ENCODE assay signal across 8 cellular contexts in genomic region chr5:131810510-131811249, GRCh38. TPM values are rescaled to one million over a fixed set of nuclear protein-coding genes. Genes with fewer than 3 reads are reported as not detected.
DNase-seq lines count a peak whose midpoint lies in the region; ATAC-seq and TF ChIP-seq lines count a peak whose summit lies in the region.

No MANE protein-coding gene starts in this region.

- peak; percentile 16 to 20 for TF ChIP-seq CTCF in Caco-2 (IDR thresholded peaks at IDR 0.05; ENCODE audit: insufficient read depth in 1 of 2, low read depth in 1 of 2, low read length in 1 of 2, severe bottlenecking in 1 of 2, unreplicated experiment in 1 of 2)
- TF ChIP-seq CTCF in fibroblast of mammary gland (conservative IDR thresholded peaks at IDR 0.05; ENCODE audit: control insufficient read depth, insufficient read depth, low read depth, low read length) = peak; percentile 31
- TF ChIP-seq CTCF in left lung (IDR thresholded peaks at IDR 0.05) = no peak

- POLR2A ChIA-PET in Caco-2 (lab: Charles Lee) = no interaction called here
- POLR2A ChIA-PET in activated CD4-positive, alpha-beta memory T cell treated with anti-CD3 and anti-CD28 coated beads, Interleukin-2, amount 10 ng/mL, durations not matched to agents 7 days and 5 days (lab: Charles Lee) = interaction anchor here (1.5 to 1.6 kb wide), 2 partner anchors 14 to 197 kb away, joined by 4 to 6 read pairs; partner anchors contain the start of gene FNIP1

- CTCF ChIA-PET in Caco-2 (lab: Charles Lee) = interaction anchor here (0.6 to 2.8 kb wide), 4 partner anchors 14 to 197 kb away, joined by 3 to 25 read pairs (median 5); partner anchors contain the start of gene FNIP1
- CTCF ChIA-PET in activated CD4-positive, alpha-beta memory T cell treated with anti-CD3 and anti-CD28 coated beads, Interleukin-2, amount 10 ng/mL, durations not matched to agents 7 days and 5 days (lab: Charles Lee) = interaction anchor here (0.5 to 5.5 kb wide), 10 partner anchors 21 to 428 kb away, joined by 3 to 53 read pairs (median 4); partner anchors contain the start of gene IL3

- H3K36me3 Mint-ChIP-seq in Caco-2 (ENCODE audit: insufficient read depth, unreplicated experiment) = no peaks in the 10 kb centered on the region
- H3K36me3 Mint-ChIP-seq in activated CD4-positive, alpha-beta memory T cell treated with anti-CD3 and anti-CD28 coated beads, Interleukin-2, amount 10 ng/mL, durations not matched to agents 7 days and 5 days (ENCODE audit: low read depth) = no peaks in the 10 kb centered on the region

- no peak overlapping the region for H3K27ac Mint-ChIP-seq in Caco-2 (ENCODE audit: unreplicated experiment)
- H3K27ac Mint-ChIP-seq in activated CD4-positive, alpha-beta memory T cell treated with anti-CD3 and anti-CD28 coated beads, Interleukin-2, amount 10 ng/mL, durations not matched to agents 7 days and 5 days = no peak overlapping the region

- ATAC-seq in GM21367 (IDR thresholded peaks at IDR 0.05; ENCODE audit: unreplicated experiment) = peak; percentile 63
- no peak for ATAC-seq in left lung

- H3K27me3 Mint-ChIP-seq in Caco-2 (ENCODE audit: insufficient read depth, unreplicated experiment) = peaks cover 5% of the 10 kb centered on the region
- peaks cover 2% of the 10 kb centered on the region for H3K27me3 Mint-ChIP-seq in activated CD4-positive, alpha-beta memory T cell treated with anti-CD3 and anti-CD28 coated beads, Interleukin-2, amount 10 ng/mL, durations not matched to agents 7 days and 5 days

- H3K36me3 ChIP-seq in Caco-2 (ENCODE audit: control insufficient read depth, insufficient read depth, low read length) (no peaks in the 10 kb centered on the region), left lung (no peaks in the 10 kb centered on the region)

- H3K27ac ChIP-seq in left lung = no peak overlapping the region

- H3K4me1 ChIP-seq in Caco-2 (peaks cover 10% of the 10 kb centered on the region), left lung (no peaks in the 10 kb centered on the region)

- no peak overlapping the region for H3K4me3 Mint-ChIP-seq in Caco-2 (ENCODE audit: unreplicated experiment)
- no peak overlapping the region for H3K4me3 Mint-ChIP-seq in activated CD4-positive, alpha-beta memory T cell treated with anti-CD3 and anti-CD28 coated beads, Interleukin-2, amount 10 ng/mL, durations not matched to agents 7 days and 5 days

- intact Hi-C loops in Caco-2 (cut with micrococcal nuclease; ENCODE audit: unreplicated experiment) (no loop called here), left lung (cut with DNase I) (no loop called here)

- BruUV-seq in Caco-2 (replicated peaks; lab: Mats Ljungman, UMichigan) = no TSS peak

- H3K4me1 Mint-ChIP-seq in Caco-2 (ENCODE audit: low read depth, unreplicated experiment) = no peaks in the 10 kb centered on the region
- no peaks in the 10 kb centered on the region for H3K4me1 Mint-ChIP-seq in activated CD4-positive, alpha-beta memory T cell treated with anti-CD3 and anti-CD28 coated beads, Interleukin-2, amount 10 ng/mL, durations not matched to agents 7 days and 5 days

- H3K27me3 ChIP-seq in Caco-2 (replicated peaks; ENCODE audit: control insufficient read depth, insufficient read depth, low read length) = no peaks in the 10 kb centered on the region; the same call in 1 of the 2 replicates
- H3K27me3 ChIP-seq in left lung = no peaks in the 10 kb centered on the region

- 0 out of 2 replicates have a peak, but pooled peaks cover 3% of the 10 kb centered on the region for H3K9me3 ChIP-seq in Caco-2
- no peaks in the 10 kb centered on the region for H3K9me3 ChIP-seq in left lung

- peaks cover 7% of the 10 kb centered on the region for H3K9me3 Mint-ChIP-seq in Caco-2 (ENCODE audit: unreplicated experiment)
- no peaks in the 10 kb centered on the region for H3K9me3 Mint-ChIP-seq in activated CD4-positive, alpha-beta memory T cell treated with anti-CD3 and anti-CD28 coated beads, Interleukin-2, amount 10 ng/mL, durations not matched to agents 7 days and 5 days

- DNase-seq in Caco-2 (peak in 1 of 2 experiments; percentile 19), NCI-H69 (lab: John Stamatoyannopoulos, UW) (peak; percentile 70), fibroblast of mammary gland (ENCODE audit: low read depth) (peak; percentile 25), superior temporal gyrus (ENCODE audit: extremely low spot score) (peak; percentile 61), left lung (no peak)
- no peak for DNase-seq in stimulated activated CD4-positive, alpha-beta T cell treated with anti-CD3 and anti-CD28 coated beads, Interleukin-12 subunit alpha, Interleukin-12 subunit beta, amount 100 ng/mL, for 4 hours
- no peak for DNase-seq in activated CD4-positive, alpha-beta memory T cell treated with anti-CD3 and anti-CD28 coated beads, Interleukin-2, amount 10 ng/mL, durations not matched to agents 7 days and 5 days

- H3K4me3 ChIP-seq in Caco-2 (ENCODE audit: low read depth, low read length) (no peak overlapping the region), fibroblast of mammary gland (ENCODE audit: control insufficient read depth, low read depth, low read length) (no peak overlapping the region), left lung (no peak overlapping the region)

RNA-seq across cellular contexts. Expression of gene FNIP1, which starts 13.9 kb away (rescaled TPM):
- total RNA-seq in Caco-2 (2022) (42.7 and 45.0 TPM in 2 replicates), left lung (10 to 100 TPM; 36.5 to 49.3 TPM)
- total RNA-seq in activated CD4-positive, alpha-beta memory T cell treated with anti-CD3 and anti-CD28 coated beads, Interleukin-2, amount 10 ng/mL, durations not matched to agents 7 days and 5 days = 10 to 100 TPM; 27.8 to 28.7 TPM

Comparison
In these comparisons a context has a peak if more than half of its experiments do, and no peak if none do; other contexts are left out.
1. DNase-seq: peak in NCI-H69 (single experiment), fibroblast of mammary gland (single experiment) and superior temporal gyrus (single experiment); none in stimulated activated CD4-positive, alpha-beta T cell treated with anti-CD3 and anti-CD28 coated beads, Interleukin-12 subunit alpha, Interleukin-12 subunit beta, amount 100 ng/mL, for 4 hours (single experiment), activated CD4-positive, alpha-beta memory T cell treated with anti-CD3 and anti-CD28 coated beads, Interleukin-2, amount 10 ng/mL, durations not matched to agents 7 days and 5 days (single experiment) and left lung (0 of 2).
2. CTCF ChIP-seq: peak in Caco-2 (2 of 2) and fibroblast of mammary gland (single experiment); none in left lung (0 of 2).